10 cellular contexts compared by ENCODE assay signal in the genomic region with DNA sequence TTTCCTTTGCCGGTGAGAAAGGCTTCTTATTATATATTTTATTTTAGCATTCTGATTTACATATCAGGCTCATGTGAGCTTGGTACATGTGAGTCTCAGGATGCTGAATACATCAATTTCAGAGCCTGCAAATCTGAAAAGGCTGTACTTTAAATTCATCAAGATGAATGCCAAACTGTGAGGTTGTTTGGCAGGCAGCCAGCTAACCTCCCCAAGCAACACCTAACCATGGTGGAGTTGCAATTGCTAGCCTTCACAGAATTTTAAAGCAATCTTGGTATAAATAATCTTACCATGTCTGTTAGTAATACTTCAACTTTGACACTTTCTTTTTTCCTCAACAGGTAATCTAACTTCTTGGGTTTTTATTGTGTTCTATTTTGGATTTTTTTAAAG.
A peak's percentile ranks its signal among the peaks of the same experiment; 100 is the strongest.
DNase-seq lines count a peak whose midpoint lies in the region; ATAC-seq and TF ChIP-seq lines count a peak whose summit lies in the region.
"Had no signal": no experiment of that assay in that cellular context is flagged by ENCODE, and none has a peak within 500 bp of the region (broad histone marks: within the 10 kb centered on the region; RNA-seq: fewer than 3 reads in every experiment).

No MANE protein-coding gene starts in this region.

- 45% methylated on average over 1 of the region's 1 CpG for WGBS in mammary epithelial cell (ENCODE audit: low coverage, missing lambda C conversion rate)

- in situ Hi-C loops in mammary epithelial cell (cut with MboI; ENCODE audit: low sequenced_read_pairs in 2 of 2), result no loop called here

- no TSS peak for BruUV-seq in mammary epithelial cell (replicated peaks; lab: Mats Ljungman, UMichigan)

- no peaks in the 10 kb centered on the region for H4K20me1 ChIP-seq in mammary epithelial cell (ENCODE audit: insufficient read depth, low read length)

- CTCF ChIA-PET in mammary epithelial cell (lab: Charles Lee; ENCODE audit: low non-redundant PET), result no interaction called here

- H3K36me3 ChIP-seq in mammary epithelial cell (ENCODE audit: insufficient read depth, low read length), result no peaks in the 10 kb centered on the region

- dilution Hi-C loops in mammary epithelial cell (cut with HindIII; ENCODE audit: low sequenced_read_pairs), result no loop called here

- no peak overlapping the region for H2AFZ ChIP-seq in mammary epithelial cell (ENCODE audit: low read depth, low read length)

- ATAC-seq in GM18520 (IDR thresholded peaks at IDR 0.05; ENCODE audit: unreplicated experiment) (peak; percentile 12), GM21619 (IDR thresholded peaks at IDR 0.05; ENCODE audit: unreplicated experiment) (peak; percentile 16), HG03571 (IDR thresholded peaks at IDR 0.05; ENCODE audit: unreplicated experiment) (peak; percentile 9), GM19035 (IDR thresholded peaks at IDR 0.05; ENCODE audit: unreplicated experiment) (no peak)
- ATAC-seq: HCT116 had no signal

- no peak overlapping the region for H3K27ac ChIP-seq in mammary epithelial cell (ENCODE audit: insufficient read depth, low read depth, low read length)

- H3K4me3 ChIP-seq in mammary epithelial cell (replicated peaks in 1 of 3; ENCODE audit: insufficient read depth in 1 of 3, low read depth in 2 of 3, low read length in 3 of 3), result no peak overlapping the region

- no peak overlapping the region for H3K9ac ChIP-seq in mammary epithelial cell (ENCODE audit: insufficient read depth, low read length)

- no peaks in the 10 kb centered on the region for H3K4me1 ChIP-seq in mammary epithelial cell (ENCODE audit: insufficient read depth, low read length)

- no peaks in the 10 kb centered on the region for H3K27me3 ChIP-seq in mammary epithelial cell (ENCODE audit: insufficient read depth, low read length)

- DNase-seq in mammary epithelial cell (peak; percentile 44), CD1c-positive myeloid dendritic cell (ENCODE audit: extremely low spot score) (no peak), hippocampal formation (lab: John Stamatoyannopoulos, UW) (no peak), activated gamma-delta T cell (lab: John Stamatoyannopoulos, UW) (no peak)
- DNase-seq: effector memory CD4-positive, alpha-beta T cell had no signal

- intact Hi-C loops in mammary epithelial cell (cut with micrococcal nuclease), result no loop called here

- H3K9me3 ChIP-seq in mammary epithelial cell (replicated peaks; ENCODE audit: insufficient read depth, low read length), result no peaks in the 10 kb centered on the region

- no peaks in the 10 kb centered on the region for H3K79me2 ChIP-seq in mammary epithelial cell (ENCODE audit: insufficient read depth, low read length)

- no peak for TF ChIP-seq CTCF in mammary epithelial cell (conservative IDR thresholded peaks at IDR 0.05 in 1 of 2, IDR thresholded peaks at IDR 0.05 in 1 of 2; ENCODE audit: extremely low read depth in 1 of 2, insufficient read depth in 1 of 2, low read depth in 1 of 2, low read length in 2 of 2)

- no peak overlapping the region for H3K4me2 ChIP-seq in mammary epithelial cell (ENCODE audit: insufficient read depth, low read depth, low read length)
